Comparison of ENCODE assay signal across 8 cellular contexts in the genomic region with DNA sequence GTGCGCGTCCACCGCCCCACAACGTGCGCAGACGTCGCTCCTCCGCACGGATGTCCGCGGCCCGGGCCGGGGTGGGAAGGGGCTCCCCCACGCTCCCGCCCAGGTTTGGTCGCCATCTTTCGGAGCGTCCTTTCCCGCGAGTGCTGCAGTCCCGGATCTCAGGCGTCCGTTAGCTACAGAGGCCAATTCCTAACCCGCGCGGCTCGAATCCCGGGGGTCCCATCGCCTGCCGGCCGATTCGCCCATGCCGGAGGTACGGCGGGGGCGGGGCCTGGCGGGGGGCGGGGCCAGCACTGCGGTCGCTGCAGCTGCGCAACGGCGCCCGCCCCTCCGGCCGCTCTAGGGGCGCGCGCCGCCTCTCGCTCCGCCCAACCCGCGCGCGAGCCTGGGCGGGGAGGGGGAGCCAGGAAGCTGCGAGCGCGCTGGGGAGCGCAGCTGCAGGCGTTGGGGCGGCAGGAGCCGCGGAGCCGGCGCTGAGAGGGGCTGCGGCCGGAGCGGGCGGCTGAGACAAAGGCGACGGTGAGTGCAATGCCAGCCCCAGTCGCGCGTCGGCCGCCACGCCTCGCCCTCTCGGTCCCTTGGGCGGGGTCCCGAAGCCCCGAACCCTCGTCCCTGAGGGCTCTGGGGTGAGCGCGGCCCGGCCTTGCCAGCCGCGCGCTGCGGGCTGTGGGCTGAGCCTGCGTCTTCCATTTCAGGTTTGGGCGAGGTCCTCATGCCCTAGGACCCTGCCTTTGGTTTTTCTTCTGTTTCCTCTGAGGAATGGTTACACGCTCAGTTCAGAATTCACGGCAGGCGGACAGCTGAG.
DNase-seq lines count a peak whose midpoint lies in the region; ATAC-seq and TF ChIP-seq lines count a peak whose summit lies in the region.

A gene with protein sequence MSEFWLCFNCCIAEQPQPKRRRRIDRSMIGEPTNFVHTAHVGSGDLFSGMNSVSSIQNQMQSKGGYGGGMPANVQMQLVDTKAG (plus strand): TSS at position 406 of the 805 bp plus-strand sequence. CDS start 95,441 bp downstream, outside the sequence.

- peak within 1 kb of the TSS; percentile 91 to 97 (median 97) for H3K27ac Mint-ChIP-seq in nephron
- peak within 1 kb of the TSS; percentile 95 for H3K27ac Mint-ChIP-seq in stimulated activated naive CD8-positive, alpha-beta T cell treated with anti-CD3 and anti-CD28 coated beads, Interleukin-15, Interleukin-2, amounts not matched to agents 100 ng/mL and 50 ng/mL, for 24 hours

- TF ChIP-seq RAD21 in Ishikawa (IDR thresholded peaks at IDR 0.05; ENCODE audit: low read depth) = no peak

- peak; percentile 76 for DNase-seq in DMS53 treated with DMSO at 0.1 percent for 48 hours (lab: John Stamatoyannopoulos, UW; ENCODE audit: unreplicated experiment)
- peak; percentile 95 for DNase-seq in RPMI8226
- peak; percentile 83 for DNase-seq in activated effector memory CD4-positive, alpha-beta T cell treated with Interleukin-2 at 50 U/mL for 16 hours
- peak; percentile 81 for DNase-seq in fibroblast of pulmonary artery (ENCODE audit: low read depth)

- no peaks in the 10 kb centered on the region for H3K36me3 Mint-ChIP-seq in nephron (ENCODE audit: low read depth)
- peaks cover 33% of the 10 kb centered on the region for H3K36me3 Mint-ChIP-seq in stimulated activated naive CD8-positive, alpha-beta T cell treated with anti-CD3 and anti-CD28 coated beads, Interleukin-15, Interleukin-2, amounts not matched to agents 100 ng/mL and 50 ng/mL, for 24 hours (ENCODE audit: low read depth)

- H3K4me3 ChIP-seq in fibroblast of pulmonary artery (replicated peaks; ENCODE audit: low read depth, low read length) = peak within 1 kb of the TSS; percentile 93

- H3K4me1 Mint-ChIP-seq in nephron = peaks cover 21% of the 10 kb centered on the region
- H3K4me1 Mint-ChIP-seq in stimulated activated naive CD8-positive, alpha-beta T cell treated with anti-CD3 and anti-CD28 coated beads, Interleukin-15, Interleukin-2, amounts not matched to agents 100 ng/mL and 50 ng/mL, for 24 hours (ENCODE audit: low read depth) = peaks cover 73% of the 10 kb centered on the region

- H3K27me3 Mint-ChIP-seq in nephron (ENCODE audit: low read depth) = no peaks in the 10 kb centered on the region
- no peaks in the 10 kb centered on the region for H3K27me3 Mint-ChIP-seq in stimulated activated naive CD8-positive, alpha-beta T cell treated with anti-CD3 and anti-CD28 coated beads, Interleukin-15, Interleukin-2, amounts not matched to agents 100 ng/mL and 50 ng/mL, for 24 hours

- TF ChIP-seq EP300 in Ishikawa (IDR thresholded peaks at IDR 0.05; ENCODE audit: borderline replicate concordance) = no peak

- ATAC-seq in GM21529 (IDR thresholded peaks at IDR 0.05; ENCODE audit: unreplicated experiment) = peak; percentile 80

- TF ChIP-seq CTCF in fibroblast of pulmonary artery (IDR thresholded peaks at IDR 0.05; ENCODE audit: low read length, missing control alignments) = no peak
- no peak for TF ChIP-seq CTCF in nephron (IDR thresholded peaks at IDR 0.05; ENCODE audit: unreplicated experiment in 3 of 3)

- no peaks in the 10 kb centered on the region for H3K9me3 Mint-ChIP-seq in nephron
- H3K9me3 Mint-ChIP-seq in stimulated activated naive CD8-positive, alpha-beta T cell treated with anti-CD3 and anti-CD28 coated beads, Interleukin-15, Interleukin-2, amounts not matched to agents 100 ng/mL and 50 ng/mL, for 24 hours = no peaks in the 10 kb centered on the region

- H3K4me3 Mint-ChIP-seq in nephron = peak within 1 kb of the TSS; percentile 98 to 99 (median 99)
- H3K4me3 Mint-ChIP-seq in stimulated activated naive CD8-positive, alpha-beta T cell treated with anti-CD3 and anti-CD28 coated beads, Interleukin-15, Interleukin-2, amounts not matched to agents 100 ng/mL and 50 ng/mL, for 24 hours = peak within 1 kb of the TSS; percentile 91

TF ChIP-seq in Ishikawa, 13 proteins besides CTCF, POLR2A, EP300 and RAD21:
- no peak for TF ChIP-seq CREB1 (IDR thresholded peaks at IDR 0.05; ENCODE audit: low read depth)
- no peak for TF ChIP-seq FOXM1 (IDR thresholded peaks at IDR 0.05; ENCODE audit: borderline replicate concordance, low read depth)
- TF ChIP-seq TAF1 (IDR thresholded peaks at IDR 0.05; ENCODE audit: low read depth) = peak; percentile 62; the same call in 1 of the 2 replicates
- TF ChIP-seq EGR1 (IDR thresholded peaks at IDR 0.05) = no peak
- TF ChIP-seq YY1 (IDR thresholded peaks at IDR 0.05; ENCODE audit: low read depth) = peak; percentile 62
- peak; percentile 62; the same call in 1 of the 2 replicates for TF ChIP-seq ZBTB7A (IDR thresholded peaks at IDR 0.05; ENCODE audit: low read depth)
- no peak for TF ChIP-seq TEAD4 (IDR thresholded peaks at IDR 0.05)
TF ChIP-seq in Ishikawa: peak in this region for 3.

Comparison
In these comparisons a context has a peak if more than half of its experiments do, and no peak if none do; other contexts are left out.
1. Peak in every context shown above with its lines: DNase-seq, ATAC-seq and H3K4me3 ChIP-seq.